8 cellular contexts compared by ENCODE assay signal in genomic region chr11:67505605-67506396, GRCh38. TPM values are rescaled to one million over a fixed set of nuclear protein-coding genes. Genes with fewer than 3 reads are reported as not detected.
DNase-seq lines count a peak whose midpoint lies in the region; ATAC-seq and TF ChIP-seq lines count a peak whose summit lies in the region.

No MANE protein-coding gene starts in this region.

- H3K4me1 ChIP-seq in esophagus (ENCODE audit: control insufficient read depth in 2 of 2, insufficient read depth in 2 of 2, low read length in 1 of 2): peaks cover 12 to 27% of the 10 kb centered on the region in 2 donors
- H3K4me1 ChIP-seq in muscle layer of colon (ENCODE audit: insufficient read depth, low read length): peaks cover 33% of the 10 kb centered on the region

- H3K27me3 ChIP-seq in esophagus (ENCODE audit: control insufficient read depth in 1 of 2, insufficient read depth in 2 of 2, low read length in 2 of 2) (no peaks in the 10 kb centered on the region), muscle layer of colon (ENCODE audit: control insufficient read depth in 1 of 2, insufficient read depth in 2 of 2, low read length in 2 of 2) (peaks cover 14 to 30% of the 10 kb centered on the region in 2 donors)

- peak; percentile 33; the same call in 1 of the 2 replicates for TF ChIP-seq EP300 in Ishikawa (IDR thresholded peaks at IDR 0.05; ENCODE audit: borderline replicate concordance)

- peak; percentile 93 for DNase-seq in GM03348 (ENCODE audit: low spot score)
- DNase-seq in activated T-cell treated with anti-CD3 and anti-CD28 coated beads, Interleukin-2, amount 50 U/mL, for 4 hours: peak; percentile 87
- peak; percentile 68 to 78 for DNase-seq in stimulated activated CD8-positive, alpha-beta memory T cell treated with anti-CD3 and anti-CD28 coated beads, Interleukin-4, amount 100 ng/mL, for 4 hours (ENCODE audit: low read depth in 2 of 2, low spot score in 1 of 2)

- H3K4me3 ChIP-seq in esophagus (ENCODE audit: low read depth in 1 of 2, low read length in 2 of 2): peak overlapping the region; percentile 58 to 74
- H3K4me3 ChIP-seq in muscle layer of colon (ENCODE audit: low read depth in 1 of 2, low read length in 2 of 2): peak overlapping the region; percentile 3 to 48

- peaks cover 6% of the 10 kb centered on the region for H3K36me3 Mint-ChIP-seq in activated T-cell treated with anti-CD3 and anti-CD28 coated beads, Interleukin-2, amount 50 U/mL, for 4 hours (ENCODE audit: insufficient read depth)

- peak; percentile 59 for ATAC-seq in activated T-cell treated with anti-CD3 and anti-CD28 coated beads, Interleukin-2, amount 50 U/mL, for 4 hours
- ATAC-seq in HG02852 (IDR thresholded peaks at IDR 0.05; ENCODE audit: unreplicated experiment): no peak

- peak; percentile 82 for TF ChIP-seq RAD21 in Ishikawa (IDR thresholded peaks at IDR 0.05; ENCODE audit: low read depth)

- H3K27ac ChIP-seq in esophagus (ENCODE audit: low read depth in 2 of 2, low read length in 1 of 2): peak overlapping the region; percentile 98 to 99
- peak overlapping the region; percentile 45 for H3K27ac ChIP-seq in muscle layer of colon (ENCODE audit: low read depth, low read length)

- H3K9me3 ChIP-seq in esophagus (ENCODE audit: control insufficient read depth in 2 of 2, insufficient read depth in 1 of 2, low read depth in 1 of 2, low read length in 1 of 2) (peaks cover 0 to 2% of the 10 kb centered on the region in 2 donors), muscle layer of colon (ENCODE audit: low read length) (no peaks in the 10 kb centered on the region)

- peak overlapping the region; percentile 57 for H3K9ac ChIP-seq in muscle layer of colon (ENCODE audit: low read length)

- peak overlapping the region; percentile 87 for H3K4me3 Mint-ChIP-seq in activated T-cell treated with anti-CD3 and anti-CD28 coated beads, Interleukin-2, amount 50 U/mL, for 4 hours

- H3K4me1 Mint-ChIP-seq in activated T-cell treated with anti-CD3 and anti-CD28 coated beads, Interleukin-2, amount 50 U/mL, for 4 hours (ENCODE audit: low read depth): peaks cover 44% of the 10 kb centered on the region

- H3K9me3 Mint-ChIP-seq in activated T-cell treated with anti-CD3 and anti-CD28 coated beads, Interleukin-2, amount 50 U/mL, for 4 hours: no peaks in the 10 kb centered on the region

- peaks cover 0 to 10% of the 10 kb centered on the region in 2 donors for H3K36me3 ChIP-seq in esophagus (ENCODE audit: control insufficient read depth in 2 of 2, insufficient read depth in 2 of 2, low read length in 1 of 2)
- no peaks in the 10 kb centered on the region for H3K36me3 ChIP-seq in muscle layer of colon (ENCODE audit: insufficient read depth, low read length)

- 7% methylated on average over 17 of the region's 17 CpGs for WGBS in esophagus, 2 donors

- H3K27me3 Mint-ChIP-seq in activated T-cell treated with anti-CD3 and anti-CD28 coated beads, Interleukin-2, amount 50 U/mL, for 4 hours (ENCODE audit: low read depth): peaks cover 3% of the 10 kb centered on the region

TF ChIP-seq in Ishikawa, 13 proteins besides CTCF, POLR2A, EP300 and RAD21:
- TF ChIP-seq ZBTB7A (IDR thresholded peaks at IDR 0.05; ENCODE audit: low read depth) (no peak), TEAD4 (IDR thresholded peaks at IDR 0.05) (0 out of 2 replicates have a peak, but pooled peaks have one; percentile 9), NFIC (IDR thresholded peaks at IDR 0.05) (no peak), TAF1 (IDR thresholded peaks at IDR 0.05; ENCODE audit: low read depth) (no peak), USF1 (IDR thresholded peaks at IDR 0.05) (no peak), YY1 (IDR thresholded peaks at IDR 0.05; ENCODE audit: low read depth) (peak; percentile 52; the same call in 1 of the 2 replicates), MAX (IDR thresholded peaks at IDR 0.05) (peak; percentile 74), EGR1 (IDR thresholded peaks at IDR 0.05) (no peak), TCF12 (IDR thresholded peaks at IDR 0.05; ENCODE audit: low read depth) (peak; percentile 42; the same call in 1 of the 2 replicates)
TF ChIP-seq in Ishikawa: peak in this region for 4.

TF ChIP-seq in PFSK-1, 5 proteins besides CTCF, POLR2A, EP300 and RAD21:
- TF ChIP-seq SIN3A (IDR thresholded peaks at IDR 0.05; ENCODE audit: borderline replicate concordance, insufficient read depth, low read length): 0 out of 2 replicates have a peak, but pooled peaks have one; percentile 22
- TF ChIP-seq TAF1 (IDR thresholded peaks at IDR 0.05; ENCODE audit: borderline replicate concordance, insufficient read depth, low read length): no peak

RNA-seq across cellular contexts. Expression of gene PITPNM1, which starts 0.6 kb away (rescaled TPM):
- 41.9 TPM for polyA plus RNA-seq in PFSK-1 (2012; ENCODE audit: insufficient read length, low read depth)
- total RNA-seq in activated T-cell treated with anti-CD3 and anti-CD28 coated beads, Interleukin-2, amount 50 U/mL, for 4 hours: 100 to 1,000 TPM in 1 of 3 donors, 10 to 100 TPM in 2; 88.8 to 118 (median 96.4) TPM
- polyA plus RNA-seq in esophagus: 10 to 100 TPM; 18.2 to 29.3 TPM

RNA-seq across cellular contexts. Expression of gene CDK2AP2, which starts 2.2 kb away (rescaled TPM):
- polyA plus RNA-seq in PFSK-1 (2012; ENCODE audit: insufficient read length, low read depth): 64.8 TPM
- total RNA-seq in activated T-cell treated with anti-CD3 and anti-CD28 coated beads, Interleukin-2, amount 50 U/mL, for 4 hours: 10 to 100 TPM; 79.1 to 89.1 (median 86.2) TPM
- 10 to 100 TPM; 49.4 to 52.2 TPM for polyA plus RNA-seq in esophagus

RNA-seq across cellular contexts. Expression of gene CABP2, which starts 17.4 kb away (rescaled TPM):
- polyA plus RNA-seq in PFSK-1 (2012; ENCODE audit: insufficient read length, low read depth): not detected
- not detected for total RNA-seq in activated T-cell treated with anti-CD3 and anti-CD28 coated beads, Interleukin-2, amount 50 U/mL, for 4 hours
- not detected for polyA plus RNA-seq in esophagus

RNA-seq across cellular contexts. Expression of gene AIP, which starts 23.0 kb away (rescaled TPM):
- 144 TPM for polyA plus RNA-seq in PFSK-1 (2012; ENCODE audit: insufficient read length, low read depth)
- 100 to 1,000 TPM; 156 to 183 (median 166) TPM for total RNA-seq in activated T-cell treated with anti-CD3 and anti-CD28 coated beads, Interleukin-2, amount 50 U/mL, for 4 hours
- polyA plus RNA-seq in esophagus: 10 to 100 TPM; 34.1 to 41.5 TPM

RNA-seq across cellular contexts. Expression of gene TMEM134, which starts 36.8 kb away (rescaled TPM):
- polyA plus RNA-seq in PFSK-1 (2012; ENCODE audit: insufficient read length, low read depth): 36.0 TPM
- total RNA-seq in activated T-cell treated with anti-CD3 and anti-CD28 coated beads, Interleukin-2, amount 50 U/mL, for 4 hours: 10 to 100 TPM; 31.1 to 36.3 (median 32.9) TPM
- polyA plus RNA-seq in esophagus: 100 to 1,000 TPM; 154 to 160 TPM
